ENCODE assay signal across 16 cellular contexts in genomic region chr22:31064369-31064768, GRCh38. TPM values are rescaled to one million over a fixed set of nuclear protein-coding genes. Genes with fewer than 3 reads are reported as not detected.
DNase-seq lines count a peak whose midpoint lies in the region; ATAC-seq, FAIRE-seq and TF ChIP-seq lines count a peak whose summit lies in the region.
"Had no signal": no experiment of that assay in that cellular context is flagged by ENCODE, and none has a peak within 500 bp of the region (broad histone marks: within the 10 kb centered on the region; RNA-seq: fewer than 3 reads in every experiment).

No MANE protein-coding gene starts in this region.

- peak overlapping the region; percentile 68 for H3K4me3 Mint-ChIP-seq in stimulated activated naive CD8-positive, alpha-beta T cell treated with anti-CD3 and anti-CD28 coated beads, Interleukin-15, Interleukin-2, amounts not matched to agents 100 ng/mL and 50 ng/mL, for 24 hours
- H3K4me3 Mint-ChIP-seq in astrocyte (ENCODE audit: unreplicated experiment), result no peak overlapping the region
- no peak overlapping the region for H3K4me3 Mint-ChIP-seq in glutamatergic neuron (ENCODE audit: unreplicated experiment)
- H3K4me3 Mint-ChIP-seq: effector memory CD8-positive, alpha-beta T cell; neural crest cell; T-cell had no signal

- no peaks in the 10 kb centered on the region for H3K79me2 ChIP-seq in astrocyte (ENCODE audit: insufficient read depth, low read length)

- H4K20me1 ChIP-seq in astrocyte (ENCODE audit: insufficient read depth, low read length), result no peaks in the 10 kb centered on the region

- DNase-seq in stimulated activated naive CD8-positive, alpha-beta T cell treated with anti-CD3 and anti-CD28 coated beads, Interleukin-15, Interleukin-2, amounts not matched to agents 100 U/mL and 50 U/mL, for 24 hours, result no peak
- no peak for DNase-seq in MG63
- DNase-seq in astrocyte (ENCODE audit: low read depth), result no peak
- DNase-seq in glutamatergic neuron, result no peak
- DNase-seq: caudate nucleus; effector memory CD8-positive, alpha-beta T cell; hypothalamus; mesendoderm; stimulated activated CD4-positive, alpha-beta T cell treated with anti-CD3 and anti-CD28 coated beads, Interleukin-2, amount 100 ng/mL, for 24 hours; T-cell; WERI-Rb-1 had no signal

- H3K4me2 ChIP-seq in astrocyte (ENCODE audit: low read length), result no peak overlapping the region

- TF ChIP-seq CTCF in astrocyte (IDR thresholded peaks at IDR 0.05; ENCODE audit: insufficient read depth, low read depth, low read length) (no peak), glutamatergic neuron (IDR thresholded peaks at IDR 0.05; ENCODE audit: partially characterized antibody, unreplicated experiment) (no peak)

- H3K27me3 ChIP-seq in MG63 (no peaks in the 10 kb centered on the region), astrocyte (ENCODE audit: insufficient read depth, low read length) (no peaks in the 10 kb centered on the region)

- no peak overlapping the region for H3K27ac ChIP-seq in astrocyte (ENCODE audit: low read depth, low read length)
- H3K27ac ChIP-seq: WERI-Rb-1 had no signal

- peak overlapping the region; percentile 16 for H2AFZ ChIP-seq in astrocyte (ENCODE audit: low read depth, low read length)

- H3K9me3 Mint-ChIP-seq in stimulated activated naive CD8-positive, alpha-beta T cell treated with anti-CD3 and anti-CD28 coated beads, Interleukin-15, Interleukin-2, amounts not matched to agents 100 ng/mL and 50 ng/mL, for 24 hours, result peaks cover 7% of the 10 kb centered on the region
- peaks cover 2% of the 10 kb centered on the region for H3K9me3 Mint-ChIP-seq in astrocyte (ENCODE audit: unreplicated experiment)
- H3K9me3 Mint-ChIP-seq in glutamatergic neuron (ENCODE audit: unreplicated experiment), result peaks cover 4% of the 10 kb centered on the region
- H3K9me3 Mint-ChIP-seq: effector memory CD8-positive, alpha-beta T cell; neural crest cell; T-cell had no signal

- H3K27ac Mint-ChIP-seq in stimulated activated naive CD8-positive, alpha-beta T cell treated with anti-CD3 and anti-CD28 coated beads, Interleukin-15, Interleukin-2, amounts not matched to agents 100 ng/mL and 50 ng/mL, for 24 hours, result no peak overlapping the region
- H3K27ac Mint-ChIP-seq in astrocyte (ENCODE audit: unreplicated experiment), result no peak overlapping the region
- no peak overlapping the region for H3K27ac Mint-ChIP-seq in glutamatergic neuron (ENCODE audit: unreplicated experiment)
- H3K27ac Mint-ChIP-seq: effector memory CD8-positive, alpha-beta T cell; T-cell had no signal

- H3K27me3 Mint-ChIP-seq in stimulated activated naive CD8-positive, alpha-beta T cell treated with anti-CD3 and anti-CD28 coated beads, Interleukin-15, Interleukin-2, amounts not matched to agents 100 ng/mL and 50 ng/mL, for 24 hours, result no peaks in the 10 kb centered on the region
- H3K27me3 Mint-ChIP-seq in astrocyte (ENCODE audit: low read depth, unreplicated experiment) (peaks cover 1% of the 10 kb centered on the region), glutamatergic neuron (ENCODE audit: unreplicated experiment) (no peaks in the 10 kb centered on the region)

- no peaks in the 10 kb centered on the region for H3K4me1 ChIP-seq in astrocyte (ENCODE audit: insufficient read depth, low read length)

- no peak for ATAC-seq in stimulated activated naive CD8-positive, alpha-beta T cell treated with anti-CD3 and anti-CD28 coated beads, Interleukin-15, Interleukin-2, amounts not matched to agents 100 U/mL and 50 U/mL, for 24 hours
- ATAC-seq in HG03175 (IDR thresholded peaks at IDR 0.05; ENCODE audit: unreplicated experiment) (no peak), GM19395 (IDR thresholded peaks at IDR 0.05; ENCODE audit: unreplicated experiment) (no peak)
- ATAC-seq: effector memory CD8-positive, alpha-beta T cell; sciatic nerve; T-cell had no signal

- no peak for FAIRE-seq in astrocyte (lab: Jason Lieb, UNC)

- H3K9me3 ChIP-seq in MG63 (no peaks in the 10 kb centered on the region), astrocyte (ENCODE audit: insufficient read depth, low read depth, low read length) (no peaks in the 10 kb centered on the region)

- no peak overlapping the region for H3K9ac ChIP-seq in astrocyte (ENCODE audit: low read length)

- no peaks in the 10 kb centered on the region for H3K36me3 ChIP-seq in MG63
- H3K36me3 ChIP-seq in astrocyte (ENCODE audit: insufficient read depth, low read length), result no peaks in the 10 kb centered on the region
- H3K36me3 ChIP-seq: WERI-Rb-1 had no signal

- peak overlapping the region; percentile 45 for H3K4me3 ChIP-seq in MG63
- H3K4me3 ChIP-seq in astrocyte (ENCODE audit: insufficient read depth, low read depth, low read length), result no peak overlapping the region

- no peaks in the 10 kb centered on the region for H3K36me3 Mint-ChIP-seq in stimulated activated naive CD8-positive, alpha-beta T cell treated with anti-CD3 and anti-CD28 coated beads, Interleukin-15, Interleukin-2, amounts not matched to agents 100 ng/mL and 50 ng/mL, for 24 hours (ENCODE audit: low read depth)
- H3K36me3 Mint-ChIP-seq in astrocyte (ENCODE audit: low read depth, unreplicated experiment) (no peaks in the 10 kb centered on the region), glutamatergic neuron (ENCODE audit: unreplicated experiment) (peaks cover 4% of the 10 kb centered on the region)
- H3K36me3 Mint-ChIP-seq: T-cell had no signal

- H3K4me1 Mint-ChIP-seq in stimulated activated naive CD8-positive, alpha-beta T cell treated with anti-CD3 and anti-CD28 coated beads, Interleukin-15, Interleukin-2, amounts not matched to agents 100 ng/mL and 50 ng/mL, for 24 hours (ENCODE audit: low read depth), result no peaks in the 10 kb centered on the region
- H3K4me1 Mint-ChIP-seq in astrocyte (ENCODE audit: low read depth, unreplicated experiment) (peaks cover 2% of the 10 kb centered on the region), glutamatergic neuron (ENCODE audit: low read depth, unreplicated experiment) (peaks cover 4% of the 10 kb centered on the region)
- H3K4me1 Mint-ChIP-seq: neural crest cell, T-cell had no signal

RNA-seq across cellular contexts. Expression of gene SMTN, which starts 16.7 kb away (rescaled TPM):
- 26.0 and 37.7 TPM in 2 replicates for total RNA-seq in MG63 (2014; rRNA removed; shearing (Covaris generic); ENCODE audit: low replicate concordance)
- 97.5 and 98.9 TPM in 2 replicates for total RNA-seq in astrocyte
- total RNA-seq in glutamatergic neuron (ENCODE audit: unreplicated experiment), result 13.3 TPM

RNA-seq across cellular contexts. Expression of gene SELENOM, which starts 43.0 kb away (rescaled TPM):
- 72.5 and 98.8 TPM in 2 replicates for total RNA-seq in MG63 (2014; rRNA removed; shearing (Covaris generic); ENCODE audit: low replicate concordance)
- total RNA-seq in astrocyte (157 and 205 TPM in 2 replicates), glutamatergic neuron (ENCODE audit: unreplicated experiment) (40.9 TPM)

RNA-seq across cellular contexts. Expression of gene INPP5J, which starts 58.4 kb away (rescaled TPM):
- total RNA-seq in MG63 (2014; rRNA removed; shearing (Covaris generic); ENCODE audit: low replicate concordance), result not detected in 2 replicates
- total RNA-seq in astrocyte (3.0 and 3.3 TPM in 2 replicates), glutamatergic neuron (ENCODE audit: unreplicated experiment) (15.4 TPM)
